11 cellular contexts compared by ENCODE assay signal in genomic region chr11:61698173-61698965, GRCh38. TPM values are rescaled to one million over a fixed set of nuclear protein-coding genes. Genes with fewer than 3 reads are reported as not detected.
DNase-seq lines count a peak whose midpoint lies in the region; ATAC-seq, FAIRE-seq and TF ChIP-seq lines count a peak whose summit lies in the region.
"Had no signal": no experiment of that assay in that cellular context is flagged by ENCODE, and none has a peak within 500 bp of the region (broad histone marks: within the 10 kb centered on the region; RNA-seq: fewer than 3 reads in every experiment).

No MANE protein-coding gene starts in this region.

- peak; percentile 38 for DNase-seq in A673 (ENCODE audit: low spot score)
- no peak for DNase-seq in GM12891 (ENCODE audit: insufficient read length, low spot score)
- peak; percentile 35 for DNase-seq in SKM-1 (lab: John Stamatoyannopoulos, UW; ENCODE audit: unreplicated experiment)
- DNase-seq in inferior parietal cortex (ENCODE audit: extremely low spot score) = peak; percentile 56
- no peak for DNase-seq in SW480 (ENCODE audit: low spot score)
- DNase-seq in NCI-H2227 treated with DMSO at 0.1 percent for 48 hours (lab: John Stamatoyannopoulos, UW) = no peak
- DNase-seq: activated gamma-delta T cell; stimulated activated CD4-positive, alpha-beta T cell treated with anti-CD3 and anti-CD28 coated beads, Interleukin-12 subunit alpha, Interleukin-12 subunit beta, amount 100 ng/mL, for 4 hours had no signal

- POLR2A ChIA-PET in A673 (lab: Charles Lee; ENCODE audit: low non-redundant PET) = no interaction called here

- no peak overlapping the region for H3K4me3 ChIP-seq in A673 (ENCODE audit: low read depth, low read length, poor library complexity, severe bottlenecking)

- CTCF ChIA-PET in A673 (lab: Charles Lee) = interaction anchor here (1.5 kb wide), 1 partner anchor 35 kb away, joined by 5 read pairs; no protein-coding TSS in a partner anchor

- no peak for ATAC-seq in HG02970 (IDR thresholded peaks at IDR 0.05; ENCODE audit: low FRiP score, unreplicated experiment)
- ATAC-seq in GM21367 (IDR thresholded peaks at IDR 0.05; ENCODE audit: unreplicated experiment) = no peak

- H3K27ac ChIP-seq in A673 (ENCODE audit: low read depth, low read length, poor library complexity, severe bottlenecking) = no peak overlapping the region

- no TSS peak for BruUV-seq in A673 (replicated peaks; lab: Mats Ljungman, UMichigan)

- no peaks in the 10 kb centered on the region for H3K9me3 ChIP-seq in A673 (ENCODE audit: low read depth, low read length, poor library complexity, severe bottlenecking)

- H3K27me3 ChIP-seq in A673 (replicated peaks; ENCODE audit: insufficient read depth, low read depth, low read length, poor library complexity) = no peaks in the 10 kb centered on the region

- peak; percentile 31 for FAIRE-seq in GM12891 (lab: Jason Lieb, UNC)

- intact Hi-C loops in A673 (cut with micrococcal nuclease; ENCODE audit: unreplicated experiment) = no loop called here

- no peaks in the 10 kb centered on the region for H3K36me3 ChIP-seq in A673 (ENCODE audit: insufficient read depth, low read length, poor library complexity, severe bottlenecking)

- no peak for TF ChIP-seq CTCF in A673 (conservative IDR thresholded peaks at IDR 0.05; ENCODE audit: low read depth, low read length)

- peaks cover 44% of the 10 kb centered on the region for H3K4me1 ChIP-seq in A673 (ENCODE audit: insufficient read depth, low read length, poor library complexity, severe bottlenecking)

- no peak for TF ChIP-seq POLR2A in GM12891 (IDR thresholded peaks at IDR 0.05; ENCODE audit: low read depth, low read length)

TF ChIP-seq in GM12891, 5 proteins besides CTCF, POLR2A, EP300 and RAD21:
- TF ChIP-seq SPI1 (IDR thresholded peaks at IDR 0.05; ENCODE audit: low read depth, low read length) = peak; percentile 27; the same call in 1 of the 2 replicates
- no peak for TF ChIP-seq POU2F2 (IDR thresholded peaks at IDR 0.05; ENCODE audit: low read depth, low read length)
TF ChIP-seq in GM12891: peak in this region for 1.

RNA-seq across cellular contexts. Expression of gene DAGLA, which starts 18.2 kb away (rescaled TPM):
- 10.9 and 11.0 TPM in 2 replicates for total RNA-seq in A673 (2021)
- polyA plus RNA-seq in GM12891 (2012; ENCODE audit: low read depth, missing spikeins) = 0.04 TPM
- polyA plus RNA-seq: IgD-negative memory B cell had no signal

RNA-seq across cellular contexts. Expression of gene MYRF, which starts 54.1 kb away (rescaled TPM):
- total RNA-seq in A673 (2021) = 11.2 and 14.6 TPM in 2 replicates
- 0.83 TPM for polyA plus RNA-seq in GM12891 (2012; ENCODE audit: low read depth, missing spikeins)
- polyA plus RNA-seq: IgD-negative memory B cell had no signal

Comparison
In these comparisons a context has a peak if more than half of its experiments do, and no peak if none do; other contexts are left out.
1. DNase-seq: peak in A673 (single experiment), SKM-1 (single experiment) and inferior parietal cortex (single experiment); none in GM12891 (single experiment), SW480 (single experiment) and NCI-H2227 treated with DMSO at 0.1 percent for 48 hours (single experiment).